Comparison of ENCODE assay signal across 31 cellular contexts in the genomic region with DNA sequence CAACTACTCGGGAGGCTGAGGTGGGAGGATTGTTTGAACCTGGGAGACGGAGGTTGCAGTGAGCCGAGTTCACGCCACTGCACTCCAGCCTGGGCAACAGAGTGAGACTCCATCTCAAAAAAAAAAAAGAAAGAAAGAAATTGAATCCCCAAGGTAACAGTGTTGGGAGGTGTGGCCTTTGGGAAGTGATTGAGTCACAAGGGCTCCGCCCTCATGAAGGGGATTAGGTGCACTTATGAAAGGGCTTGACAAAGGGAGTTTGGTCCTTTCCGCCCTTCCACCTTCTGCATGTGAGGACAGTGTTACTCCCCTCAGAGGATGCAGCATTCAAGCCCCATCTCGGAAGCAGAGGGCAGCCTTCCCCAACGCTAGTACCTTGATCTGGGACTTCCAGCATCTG.
"Had no signal": no experiment of that assay in that cellular context is flagged by ENCODE, and none has a peak within 500 bp of the region (broad histone marks: within the 10 kb centered on the region; RNA-seq: fewer than 3 reads in every experiment).

No MANE protein-coding gene starts in this region.

- H3K27me3 ChIP-seq: brain microvascular endothelial cell, cardiac muscle cell, colonic mucosa, esophagus muscularis mucosa, foreskin keratinocyte, gastrocnemius medialis, heart left ventricle had no signal

- H3K9me3 ChIP-seq: colonic mucosa, esophagus muscularis mucosa, gastrocnemius medialis, heart left ventricle had no signal

- FAIRE-seq: astrocyte, endometrium, endothelial cell of umbilical vein, TTC549 had no signal

- H3K4me1 ChIP-seq: colonic mucosa, foreskin keratinocyte had no signal

- ATAC-seq: activated T-cell treated with anti-CD3 and anti-CD28 coated beads, Interleukin-2, amount 50 U/mL, for 4 hours; activated T-helper 17 cell treated with anti-CD3 and anti-CD28 coated beads, Interleukin-2, amount 50 U/mL, for 72 hours; foreskin keratinocyte; gastrocnemius medialis; heart left ventricle; WTC11 had no signal

- H3K27ac ChIP-seq: brain microvascular endothelial cell, cardiac muscle cell, colonic mucosa, esophagus muscularis mucosa, foreskin keratinocyte, gastrocnemius medialis, heart left ventricle had no signal

- DNase-seq: activated CD4-positive, alpha-beta memory T cell treated with anti-CD3 and anti-CD28 coated beads, Interleukin-2, amount 10 ng/mL, durations not matched to agents 7 days and 5 days; activated CD4-positive, alpha-beta T cell treated with anti-CD3 and anti-CD28 coated beads for 1 hour; activated CD4-positive, alpha-beta T cell treated with anti-CD3 and anti-CD28 coated beads for 4 hours; activated CD4-positive, alpha-beta T cell treated with anti-CD3 and anti-CD28 coated beads, Interleukin-2, amount 10 ng/mL, durations not matched to agents 7 days and 5 days; activated CD4-positive, alpha-beta T cell treated with anti-CD3 and anti-CD28 coated beads, Interleukin-2, amount 50 U/mL, for 4 hours; activated CD8-positive, alpha-beta memory T cell treated with anti-CD3 and anti-CD28 coated beads, Interleukin-2, amount 50 U/mL, for 48 hours; activated effector memory CD4-positive, alpha-beta T cell treated with Interleukin-2 at 50 U/mL for 16 hours; activated gamma-delta T cell treated with Interleukin-2 at 50 U/mL for 16 hours; activated naive CD4-positive, alpha-beta T cell treated with anti-CD3 and anti-CD28 coated beads, Interleukin-2, amount 50 U/mL, for 16 hours; activated naive CD4-positive, alpha-beta T cell treated with Interleukin-2 at 50 U/mL for 16 hours; activated T-cell treated with anti-CD3 and anti-CD28 coated beads, Interleukin-2, amount 50 U/mL, for 4 hours; amniotic stem cell; anterior cingulate cortex; brain microvascular endothelial cell; central memory CD4-positive, alpha-beta T cell; cerebellar nuclear complex; colonic mucosa; effector CD8-positive, alpha-beta T cell; foreskin keratinocyte; gastrocnemius medialis; glutamatergic neuron; heart left ventricle; T-helper 2 cell had no signal

- H3K4me3 ChIP-seq: cardiac muscle cell, colonic mucosa, esophagus muscularis mucosa, gastrocnemius medialis, heart left ventricle had no signal

- H3K36me3 ChIP-seq: brain microvascular endothelial cell, cardiac muscle cell, colonic mucosa, esophagus muscularis mucosa, gastrocnemius medialis, heart left ventricle had no signal
